ENCODE assay signal across 1 cellular context in genomic region chr10:110901954-110902819, GRCh38.
TF ChIP-seq lines count a peak whose summit lies in the region.

No MANE protein-coding gene starts in this region.

TF ChIP-seq in GM23338, 12 proteins besides CTCF, POLR2A, EP300 and RAD21 (continued from another document):
- no peak for TF ChIP-seq REST (IDR thresholded peaks at IDR 0.05; ENCODE audit: unreplicated experiment)
